ENCODE assay signal across 9 cellular contexts in the genomic region with DNA sequence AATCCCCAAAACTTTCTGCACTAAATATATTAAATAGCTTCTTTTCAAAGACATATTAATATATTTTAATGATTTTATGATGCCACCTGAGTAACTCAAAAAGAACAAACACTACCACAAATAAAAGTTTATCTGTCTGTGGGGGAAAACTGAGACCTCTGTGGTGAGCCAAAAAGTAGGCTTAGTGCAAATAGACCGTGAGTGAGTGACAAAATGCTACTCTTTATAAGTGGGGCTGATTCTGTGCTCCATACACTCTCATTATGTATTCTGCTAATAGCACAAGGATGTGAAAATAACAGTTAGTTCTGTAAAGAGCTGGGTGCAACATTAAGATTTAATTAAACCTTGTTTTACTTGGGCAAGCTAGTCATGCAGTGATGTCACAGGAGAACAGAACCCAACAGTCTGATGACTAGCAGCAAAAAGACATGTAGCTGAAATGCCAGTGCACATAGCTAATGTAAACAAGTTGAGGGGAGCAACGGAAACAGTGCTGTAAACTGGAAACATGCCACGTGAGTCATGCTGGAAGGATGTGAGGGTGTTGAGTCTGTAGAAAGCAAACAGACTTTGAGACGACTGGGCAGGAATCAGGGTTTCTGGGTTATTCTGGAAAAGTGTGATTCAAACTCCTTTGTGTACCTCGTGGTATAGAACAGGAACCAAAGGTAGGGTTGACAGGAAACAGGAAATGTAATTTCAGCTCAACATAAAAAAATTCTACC.
DNase-seq lines count a peak whose midpoint lies in the region; ATAC-seq and TF ChIP-seq lines count a peak whose summit lies in the region.
"Had no signal": no experiment of that assay in that cellular context is flagged by ENCODE, and none has a peak within 500 bp of the region (broad histone marks: within the 10 kb centered on the region; RNA-seq: fewer than 3 reads in every experiment).

No MANE protein-coding gene starts in this region.

- DNase-seq in EL (peak; percentile 100), fibroblast of gingiva (ENCODE audit: low read depth) (peak; percentile 98), trophoblast cell (peak; percentile 26 to 49), GM19238 (ENCODE audit: insufficient read length, low spot score) (no peak), T-helper 9 cell (no peak), NCI-H1417 (lab: John Stamatoyannopoulos, UW) (no peak)

- WGBS in trophoblast cell (ENCODE audit: extremely low coverage, insufficient coverage, insufficient read length), result no CpG with 5 or more reads among the region's 5 CpGs

- H3K9me3 ChIP-seq in trophoblast cell (ENCODE audit: insufficient read depth, low read depth, low read length), result no peaks in the 10 kb centered on the region
- H3K9me3 ChIP-seq: gastrocnemius medialis had no signal

- no peak overlapping the region for H4K91ac ChIP-seq in trophoblast cell (ENCODE audit: low read depth, low read length)

- H2BK120ac ChIP-seq in trophoblast cell (ENCODE audit: insufficient read depth, low read length, poor library complexity), result no peak overlapping the region

- H2AFZ ChIP-seq in trophoblast cell (ENCODE audit: insufficient read depth, low read length, poor library complexity), result no peak overlapping the region

- H3K27ac ChIP-seq in trophoblast cell (ENCODE audit: low read depth, low read length), result peak overlapping the region; percentile 61
- H3K27ac ChIP-seq: gastrocnemius medialis had no signal

- no peak overlapping the region for H3K9ac ChIP-seq in trophoblast cell (ENCODE audit: low read length)

- H3K4ac ChIP-seq in trophoblast cell (ENCODE audit: low read depth, low read length), result no peak overlapping the region

- H2BK12ac ChIP-seq in trophoblast cell (ENCODE audit: low read length), result no peak overlapping the region

- no peaks in the 10 kb centered on the region for H3K36me3 ChIP-seq in trophoblast cell (ENCODE audit: control insufficient read depth in 1 of 2, insufficient read depth in 2 of 2, low read length in 2 of 2)
- H3K36me3 ChIP-seq: gastrocnemius medialis had no signal

- H3K79me1 ChIP-seq in trophoblast cell (ENCODE audit: low read length), result no peaks in the 10 kb centered on the region

- H2BK5ac ChIP-seq in trophoblast cell (ENCODE audit: low read depth, low read length, poor library complexity), result no peak overlapping the region

- no peaks in the 10 kb centered on the region for H3K4me1 ChIP-seq in trophoblast cell (ENCODE audit: control insufficient read depth in 1 of 2, insufficient read depth in 2 of 2, low read length in 2 of 2)
- H3K4me1 ChIP-seq: gastrocnemius medialis had no signal

- H3K4me2 ChIP-seq in trophoblast cell (ENCODE audit: low read length), result no peak overlapping the region

- ATAC-seq in HG03108 (IDR thresholded peaks at IDR 0.05; ENCODE audit: unreplicated experiment), result no peak

- H3K23ac ChIP-seq in trophoblast cell (ENCODE audit: low read length), result no peak overlapping the region

- no peaks in the 10 kb centered on the region for H3K27me3 ChIP-seq in trophoblast cell (ENCODE audit: insufficient read depth, low read length)
- H3K27me3 ChIP-seq: gastrocnemius medialis had no signal

- H3K14ac ChIP-seq in trophoblast cell (ENCODE audit: low read length), result no peak overlapping the region

- H4K12ac ChIP-seq in trophoblast cell (ENCODE audit: low read depth, low read length), result no peak overlapping the region

- no peak overlapping the region for H3K4me3 ChIP-seq in trophoblast cell (ENCODE audit: low read depth, low read length)
- H3K4me3 ChIP-seq: gastrocnemius medialis had no signal

- no peak overlapping the region for H2AK5ac ChIP-seq in trophoblast cell (ENCODE audit: low read length)

- no peak overlapping the region for H4K8ac ChIP-seq in trophoblast cell (ENCODE audit: low read depth, low read length)

- no peak overlapping the region for H3K18ac ChIP-seq in trophoblast cell (ENCODE audit: low read length)

- H3K79me2 ChIP-seq in trophoblast cell (ENCODE audit: control insufficient read depth, insufficient read depth, low read length, poor library complexity), result no peaks in the 10 kb centered on the region

TF ChIP-seq in PFSK-1, 5 proteins besides CTCF, POLR2A, EP300 and RAD21:
- peak; percentile 82 for TF ChIP-seq POLR2AphosphoS5 (IDR thresholded peaks at IDR 0.05; ENCODE audit: low read depth, low read length)
- peak; percentile 83; the same call in 1 of the 2 replicates for TF ChIP-seq TAF1 (IDR thresholded peaks at IDR 0.05; ENCODE audit: borderline replicate concordance, insufficient read depth, low read length)
- TF ChIP-seq, protein P1, sequence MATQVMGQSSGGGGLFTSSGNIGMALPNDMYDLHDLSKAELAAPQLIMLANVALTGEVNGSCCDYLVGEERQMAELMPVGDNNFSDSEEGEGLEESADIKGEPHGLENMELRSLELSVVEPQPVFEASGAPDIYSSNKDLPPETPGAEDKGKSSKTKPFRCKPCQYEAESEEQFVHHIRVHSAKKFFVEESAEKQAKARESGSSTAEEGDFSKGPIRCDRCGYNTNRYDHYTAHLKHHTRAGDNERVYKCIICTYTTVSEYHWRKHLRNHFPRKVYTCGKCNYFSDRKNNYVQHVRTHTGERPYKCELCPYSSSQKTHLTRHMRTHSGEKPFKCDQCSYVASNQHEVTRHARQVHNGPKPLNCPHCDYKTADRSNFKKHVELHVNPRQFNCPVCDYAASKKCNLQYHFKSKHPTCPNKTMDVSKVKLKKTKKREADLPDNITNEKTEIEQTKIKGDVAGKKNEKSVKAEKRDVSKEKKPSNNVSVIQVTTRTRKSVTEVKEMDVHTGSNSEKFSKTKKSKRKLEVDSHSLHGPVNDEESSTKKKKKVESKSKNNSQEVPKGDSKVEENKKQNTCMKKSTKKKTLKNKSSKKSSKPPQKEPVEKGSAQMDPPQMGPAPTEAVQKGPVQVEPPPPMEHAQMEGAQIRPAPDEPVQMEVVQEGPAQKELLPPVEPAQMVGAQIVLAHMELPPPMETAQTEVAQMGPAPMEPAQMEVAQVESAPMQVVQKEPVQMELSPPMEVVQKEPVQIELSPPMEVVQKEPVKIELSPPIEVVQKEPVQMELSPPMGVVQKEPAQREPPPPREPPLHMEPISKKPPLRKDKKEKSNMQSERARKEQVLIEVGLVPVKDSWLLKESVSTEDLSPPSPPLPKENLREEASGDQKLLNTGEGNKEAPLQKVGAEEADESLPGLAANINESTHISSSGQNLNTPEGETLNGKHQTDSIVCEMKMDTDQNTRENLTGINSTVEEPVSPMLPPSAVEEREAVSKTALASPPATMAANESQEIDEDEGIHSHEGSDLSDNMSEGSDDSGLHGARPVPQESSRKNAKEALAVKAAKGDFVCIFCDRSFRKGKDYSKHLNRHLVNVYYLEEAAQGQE (IDR thresholded peaks at IDR 0.05; ENCODE audit: insufficient read depth in 1 of 2, low read depth in 2 of 2, low read length in 2 of 2), result peak in 1 of 2 experiments; percentile 84; a peak in 2 of 4 replicates
- peak; percentile 88; the same call in 1 of the 2 replicates for TF ChIP-seq SIN3A (IDR thresholded peaks at IDR 0.05; ENCODE audit: borderline replicate concordance, insufficient read depth, low read length)
- TF ChIP-seq FOXP2 (optimal IDR thresholded peaks at IDR 0.05; ENCODE audit: borderline replicate concordance, extremely low read depth, extremely low read length, insufficient read depth), result peak; percentile 100

Comparison
In these comparisons a context has a peak if more than half of its experiments do, and no peak if none do; other contexts are left out.
1. DNase-seq: peak in EL (single experiment), fibroblast of gingiva (single experiment) and trophoblast cell (2 of 2); none in GM19238 (single experiment), T-helper 9 cell (single experiment) and NCI-H1417 (0 of 3).